In the genomic region with DNA sequence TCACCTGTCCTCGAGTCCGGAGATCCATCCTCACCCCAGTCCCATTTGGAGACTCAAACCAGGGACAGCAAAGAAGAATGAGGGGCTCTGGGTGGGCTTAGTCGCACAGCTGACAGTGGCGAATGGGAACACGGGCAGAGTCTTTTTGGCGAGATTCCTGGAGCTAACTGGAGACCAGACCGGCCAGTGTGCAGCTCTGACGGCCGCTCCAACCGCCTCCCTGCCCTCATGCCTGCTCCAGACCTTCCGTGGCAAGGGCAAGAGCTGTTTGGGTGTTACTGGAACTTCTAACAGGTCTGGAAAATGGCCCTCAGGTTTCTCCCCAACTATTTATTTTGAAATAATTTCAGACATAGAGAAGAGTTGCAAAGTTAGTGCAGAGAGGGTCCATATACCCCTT, we compare ENCODE assay signal across 26 cellular contexts.
"Had no signal": no experiment of that assay in that cellular context is flagged by ENCODE, and none has a peak within 500 bp of the region (broad histone marks: within the 10 kb centered on the region; RNA-seq: fewer than 3 reads in every experiment).

No MANE protein-coding gene starts in this region.

- H3K27ac ChIP-seq: lower lobe of right lung, pancreas, psoas muscle, right lobe of liver, stomach, testis, thyroid gland, uterus had no signal

- H3K9me3 Mint-ChIP-seq: naive thymus-derived CD8-positive, alpha-beta T cell; neural crest cell; stimulated activated memory B cell treated with anti-CD40 and anti-IgM and Interleukin-4, amounts not matched to agents 10 μg/mL and 1 μg/mL and 100 μg/mL, for 72 hours had no signal

- DNase-seq: hippocampal formation; kidney glomerular epithelial cell; left cardiac atrium; lower lobe of right lung; mammary epithelial cell; mesenchymal stem cell; naive thymus-derived CD8-positive, alpha-beta T cell; nucleus accumbens; pancreas; psoas muscle; right lobe of liver; stimulated activated CD4-positive, alpha-beta T cell treated with anti-CD3 and anti-CD28 coated beads, Interleukin-1b, Interleukin-23, amount 100 ng/mL, for 48 hours; stimulated activated CD4-positive, alpha-beta T cell treated with anti-CD3 and anti-CD28 coated beads, Interleukin-2, amount 100 ng/mL, for 48 hours; stimulated activated CD4-positive, alpha-beta T cell treated with anti-CD3 and anti-CD28 coated beads, Interleukin-4, amount 100 ng/mL, for 4 hours; stimulated activated CD8-positive, alpha-beta memory T cell treated with anti-CD3 and anti-CD28 coated beads, Interleukin-4, amount 100 ng/mL, for 48 hours; stimulated activated naive CD8-positive, alpha-beta T cell treated with anti-CD3 and anti-CD28 coated beads, Interleukin-15, Interleukin-2, amounts not matched to agents 100 U/mL and 50 U/mL, for 24 hours; stomach; testis; thyroid gland; trophoblast cell; uterus had no signal

- H3K9me3 ChIP-seq: lower lobe of right lung, pancreas, psoas muscle, right lobe of liver, stomach, testis, thyroid gland, uterus had no signal

- H3K4me3 Mint-ChIP-seq: naive thymus-derived CD8-positive, alpha-beta T cell; nephron; neural crest cell; stimulated activated memory B cell treated with anti-CD40 and anti-IgM and Interleukin-4, amounts not matched to agents 10 μg/mL and 1 μg/mL and 100 μg/mL, for 72 hours had no signal

- H3K4me3 ChIP-seq: lower lobe of right lung, pancreas, psoas muscle, right lobe of liver, smooth muscle cell, stomach, testis, thyroid gland, uterus had no signal

- H3K27me3 ChIP-seq: pancreas, right lobe of liver, testis, thyroid gland, uterus had no signal

- H3K27ac Mint-ChIP-seq: nephron had no signal

- H3K4me1 ChIP-seq: lower lobe of right lung, pancreas, psoas muscle, right lobe of liver, stomach, testis, thyroid gland, uterus had no signal

- H3K36me3 Mint-ChIP-seq: naive thymus-derived CD8-positive, alpha-beta T cell; stimulated activated memory B cell treated with anti-CD40 and anti-IgM and Interleukin-4, amounts not matched to agents 10 μg/mL and 1 μg/mL and 100 μg/mL, for 72 hours had no signal

- H3K36me3 ChIP-seq: lower lobe of right lung, pancreas, right lobe of liver, stomach, thyroid gland, uterus had no signal

- ATAC-seq: left cardiac atrium; left lobe of liver; lower lobe of right lung; naive thymus-derived CD8-positive, alpha-beta T cell; pancreas; psoas muscle; right lobe of liver; stimulated activated memory B cell treated with anti-CD40 and anti-IgM and Interleukin-4, amounts not matched to agents 10 μg/mL and 1 μg/mL and 100 μg/mL, for 72 hours had no signal

- H3K4me1 Mint-ChIP-seq: nephron, neural crest cell had no signal
